ENCODE assay signal across 8 cellular contexts in the genomic region with DNA sequence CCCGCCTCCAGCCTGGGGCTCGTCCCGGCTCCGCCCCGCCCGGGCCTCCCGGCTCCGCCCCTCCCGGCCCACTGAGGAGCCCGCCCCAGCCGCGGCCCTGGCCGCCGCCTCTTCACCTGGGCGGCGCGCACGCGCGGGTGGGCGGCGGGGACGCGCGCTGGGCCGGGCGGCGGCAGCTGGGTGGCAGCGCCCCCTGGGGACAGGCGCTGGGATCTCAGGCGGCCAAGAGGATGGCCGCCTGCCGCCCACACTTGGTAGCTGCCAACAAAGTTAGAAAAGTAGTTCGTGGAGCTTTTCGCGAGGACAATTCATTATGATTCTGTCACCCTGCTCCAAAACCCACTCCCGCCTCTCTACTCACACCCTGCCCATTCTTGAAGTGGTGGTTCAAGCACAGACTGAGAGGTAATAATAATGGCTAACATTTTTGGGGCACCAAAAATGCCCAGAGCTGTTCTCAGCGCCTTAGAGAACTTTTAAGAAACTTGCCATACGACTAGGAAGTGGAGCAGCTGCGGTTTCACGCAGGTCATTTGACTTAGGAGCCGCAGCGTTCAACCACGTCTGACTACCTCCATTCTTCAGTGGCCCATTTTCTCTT.
A peak's percentile ranks its signal among the peaks of the same experiment; 100 is the strongest.
DNase-seq lines count a peak whose midpoint lies in the region; ATAC-seq and TF ChIP-seq lines count a peak whose summit lies in the region.

No MANE protein-coding gene starts in this region.

- in situ Hi-C loops in GM13976 (cut with MboI; ENCODE audit: low sequenced_read_pairs, unreplicated experiment), result loop anchor here (5.0 kb wide), 2 partner anchors 35 to 95 kb away; no protein-coding TSS in a partner anchor
- in situ Hi-C loops in astrocyte of the cerebellum (cut with HindIII; ENCODE audit: low sequenced_read_pairs), result no loop called here

- H3K4me3 ChIP-seq in astrocyte of the cerebellum (ENCODE audit: low read depth, low read length), result peak overlapping the region; percentile 59
- peak overlapping the region; percentile 65 for H3K4me3 ChIP-seq in retinal pigment epithelial cell (ENCODE audit: low read length)

- peak; percentile 96 for DNase-seq in GM13976 (ENCODE audit: low spot score)
- peak; percentile 63 for DNase-seq in NCI-H146 treated with DMSO at 0.1 percent for 48 hours (lab: John Stamatoyannopoulos, UW; ENCODE audit: unreplicated experiment)
- peak; percentile 90 for DNase-seq in T-helper 9 cell
- DNase-seq in astrocyte of the cerebellum (ENCODE audit: low read depth), result peak; percentile 48
- peak in 50 of 51 donors; percentile 18 to 90 (median 72) for DNase-seq in hypothalamus (lab: John Stamatoyannopoulos, UW)
- peak; percentile 44 for DNase-seq in retinal pigment epithelial cell (ENCODE audit: low read depth)
- DNase-seq in cortex of kidney (lab: John Stamatoyannopoulos, UW), result no peak

- peak; percentile 77 for ATAC-seq in HG02870 (IDR thresholded peaks at IDR 0.05; ENCODE audit: unreplicated experiment)

- TF ChIP-seq CTCF in GM13976 (IDR thresholded peaks at IDR 0.05; ENCODE audit: borderline replicate concordance, control extremely low read depth, extremely low read depth, insufficient read depth, missing control alignments), result peak; percentile 93
- TF ChIP-seq CTCF in astrocyte of the cerebellum (IDR thresholded peaks at IDR 0.05; ENCODE audit: low read depth, low read length, missing control alignments), result peak; percentile 79
- peak; percentile 78 for TF ChIP-seq CTCF in retinal pigment epithelial cell (conservative IDR thresholded peaks at IDR 0.05; ENCODE audit: low read depth, low read length)
